11 cellular contexts compared by ENCODE assay signal in genomic region chr6:128487055-128487454, GRCh38. TPM values are rescaled to one million over a fixed set of nuclear protein-coding genes. Genes with fewer than 3 reads are reported as not detected.
DNase-seq lines count a peak whose midpoint lies in the region; ATAC-seq, FAIRE-seq and TF ChIP-seq lines count a peak whose summit lies in the region.
"Had no signal": no experiment of that assay in that cellular context is flagged by ENCODE, and none has a peak within 500 bp of the region (broad histone marks: within the 10 kb centered on the region; RNA-seq: fewer than 3 reads in every experiment).

No MANE protein-coding gene starts in this region.

- H2AK5ac ChIP-seq in IMR-90 (ENCODE audit: low read depth, low read length): no peak overlapping the region

- no peak overlapping the region for H3K27ac Mint-ChIP-seq in chondrocyte (ENCODE audit: unreplicated experiment)
- H3K27ac Mint-ChIP-seq in activated CD8-positive, alpha-beta T cell treated with anti-CD3 and anti-CD28 coated beads for 36 hours: no peak overlapping the region

- no peak overlapping the region for H2BK120ac ChIP-seq in IMR-90 (ENCODE audit: low read depth, low read length)

- H3K18ac ChIP-seq in IMR-90 (ENCODE audit: low read depth, low read length): no peak overlapping the region

- CTCF ChIA-PET in IMR-90 (lab: Yijun Ruan, JAX): interaction anchor here (0.6 kb wide), 1 partner anchor 15 kb away, joined by 3 read pairs; no protein-coding TSS in a partner anchor
- CTCF ChIA-PET in activated CD8-positive, alpha-beta T cell treated with anti-CD3 and anti-CD28 coated beads for 36 hours (lab: Charles Lee): no interaction called here

- H2BK15ac ChIP-seq in IMR-90 (ENCODE audit: low read depth, low read length): no peak overlapping the region

- no peaks in the 10 kb centered on the region for H3K27me3 Mint-ChIP-seq in chondrocyte (ENCODE audit: low read depth)
- H3K27me3 Mint-ChIP-seq in activated CD8-positive, alpha-beta T cell treated with anti-CD3 and anti-CD28 coated beads for 36 hours: peaks cover 1% of the 10 kb centered on the region

- H3K4me2 ChIP-seq in IMR-90 (ENCODE audit: low read depth, low read length): no peak overlapping the region

- POLR2A ChIA-PET in IMR-90 (lab: Charles Lee; ENCODE audit: unreplicated experiment): no interaction called here
- POLR2A ChIA-PET in activated CD8-positive, alpha-beta T cell treated with anti-CD3 and anti-CD28 coated beads for 36 hours (lab: Charles Lee): no interaction called here

- TF ChIP-seq POLR2A in IMR-90 (IDR thresholded peaks at IDR 0.05; ENCODE audit: low read depth, low read length): no peak

- H3K9me1 ChIP-seq in IMR-90 (ENCODE audit: insufficient read depth, low read length): peaks cover 19% of the 10 kb centered on the region

- dilution Hi-C loops in IMR-90 (cut with HindIII; ENCODE audit: low sequenced_read_pairs, unreplicated experiment): no loop called here

- peaks cover 49 to 68% of the 10 kb centered on the region in 2 experiments for H3K79me1 ChIP-seq in IMR-90 (ENCODE audit: low read depth in 1 of 2, low read length in 2 of 2)

- 100% methylated on average over 1 of the region's 2 CpGs; no CpG with 5 or more reads in 1 of the 2 experiments for WGBS in IMR-90 (ENCODE audit: extremely low coverage in 2 of 2, insufficient read length in 1 of 2), 2 experiments
- WGBS in small intestine, 3 donors: 91 to 92% (median 92%) methylated on average over 2 of the region's 2 CpGs

- no peak overlapping the region for H3K27ac ChIP-seq in IMR-90 (ENCODE audit: insufficient read depth, low read length)
- H3K27ac ChIP-seq in lower lobe of right lung: no peak overlapping the region
- no peak overlapping the region for H3K27ac ChIP-seq in small intestine (ENCODE audit: low read depth in 1 of 2, low read length in 1 of 2)

- no peak overlapping the region for H2BK20ac ChIP-seq in IMR-90 (ENCODE audit: low read depth, low read length)

- H3K4me1 Mint-ChIP-seq in chondrocyte (ENCODE audit: low read depth): peaks cover 28% of the 10 kb centered on the region
- H3K4me1 Mint-ChIP-seq in activated CD8-positive, alpha-beta T cell treated with anti-CD3 and anti-CD28 coated beads for 36 hours (ENCODE audit: low read depth): no peaks in the 10 kb centered on the region

- no peaks in the 10 kb centered on the region for H3K9me3 Mint-ChIP-seq in chondrocyte (ENCODE audit: low read depth)
- no peaks in the 10 kb centered on the region for H3K9me3 Mint-ChIP-seq in activated CD8-positive, alpha-beta T cell treated with anti-CD3 and anti-CD28 coated beads for 36 hours

- TF ChIP-seq CTCF in IMR-90 (conservative IDR thresholded peaks at IDR 0.05; ENCODE audit: low read depth, low read length): peak; percentile 18; the same call in 1 of the 2 replicates
- peak; percentile 63 for TF ChIP-seq CTCF in chondrocyte (IDR thresholded peaks at IDR 0.05)
- TF ChIP-seq CTCF in lower lobe of right lung (IDR thresholded peaks at IDR 0.05): peak; percentile 20
- no peak for TF ChIP-seq CTCF in activated CD8-positive, alpha-beta T cell treated with anti-CD3 and anti-CD28 coated beads for 36 hours (IDR thresholded peaks at IDR 0.05)

- H4K20me1 ChIP-seq in IMR-90 (ENCODE audit: insufficient read depth, low read length): peaks cover 45% of the 10 kb centered on the region

- no peak overlapping the region for H3K56ac ChIP-seq in IMR-90 (ENCODE audit: extremely low read depth, insufficient read depth, low read length)

- FAIRE-seq in small intestine (lab: Jason Lieb, UNC): no peak

- H3K23ac ChIP-seq in IMR-90 (ENCODE audit: low read depth, low read length): no peak overlapping the region

- H4K91ac ChIP-seq in IMR-90 (ENCODE audit: insufficient read depth, low read depth, low read length): no peak overlapping the region

- H2BK5ac ChIP-seq in IMR-90 (ENCODE audit: low read depth, low read length, poor library complexity, severe bottlenecking): no peak overlapping the region

- H3K4ac ChIP-seq in IMR-90 (ENCODE audit: low read depth, low read length): no peak overlapping the region; the same call in 1 of the 2 replicates

- H3K4me3 Mint-ChIP-seq in chondrocyte (ENCODE audit: unreplicated experiment): no peak overlapping the region
- no peak overlapping the region for H3K4me3 Mint-ChIP-seq in activated CD8-positive, alpha-beta T cell treated with anti-CD3 and anti-CD28 coated beads for 36 hours

- no peaks in the 10 kb centered on the region for H3K36me3 ChIP-seq in IMR-90 (ENCODE audit: control insufficient read depth, insufficient read depth, low read length)
- no peaks in the 10 kb centered on the region for H3K36me3 ChIP-seq in lower lobe of right lung
- H3K36me3 ChIP-seq in small intestine (ENCODE audit: control insufficient read depth in 2 of 2, insufficient read depth in 2 of 2, low read length in 2 of 2): no peaks in the 10 kb centered on the region

- H2AK9ac ChIP-seq in IMR-90 (replicated peaks; ENCODE audit: low read depth, low read length, poor library complexity): no peak overlapping the region

- no TSS peak for BruUV-seq in IMR-90 (replicated peaks; lab: Mats Ljungman, UMichigan)

- no peak overlapping the region for H3K9ac ChIP-seq in IMR-90 (ENCODE audit: low read depth, low read length)

- H3K4me3 ChIP-seq in IMR-90 (ENCODE audit: insufficient read depth, low read depth, low read length): no peak overlapping the region
- H3K4me3 ChIP-seq in lower lobe of right lung: no peak overlapping the region
- H3K4me3 ChIP-seq in small intestine (ENCODE audit: low read depth in 1 of 2, low read length in 2 of 2): no peak overlapping the region

- no peak overlapping the region for H2AFZ ChIP-seq in IMR-90 (replicated peaks; ENCODE audit: low read length, poor library complexity)

- H3K14ac ChIP-seq in IMR-90 (replicated peaks; ENCODE audit: low read depth, low read length): no peak overlapping the region

- H3K4me1 ChIP-seq in IMR-90 (ENCODE audit: control insufficient read depth, insufficient read depth, low read length) (peaks cover 2% of the 10 kb centered on the region), lower lobe of right lung (peaks cover 5% of the 10 kb centered on the region), small intestine (ENCODE audit: control insufficient read depth in 2 of 2, insufficient read depth in 1 of 2, low read depth in 1 of 2, low read length in 1 of 2) (peaks cover 0 to 8% of the 10 kb centered on the region in 2 donors)

- in situ Hi-C loops in Caki2 (cut with HindIII; ENCODE audit: low pct_unique_long_range_greater_than_20kb, low sequenced_read_pairs): no loop called here
- in situ Hi-C loops in IMR-90 (cut with MboI; ENCODE audit: low sequenced_read_pairs): no loop called here

- no peak for TF ChIP-seq RAD21 in IMR-90 (IDR thresholded peaks at IDR 0.05; ENCODE audit: low read length)

- no peaks in the 10 kb centered on the region for H3K27me3 ChIP-seq in IMR-90 (ENCODE audit: control insufficient read depth, insufficient read depth, low read length)
- no peaks in the 10 kb centered on the region for H3K27me3 ChIP-seq in lower lobe of right lung (ENCODE audit: low read depth)
- H3K27me3 ChIP-seq in small intestine (ENCODE audit: control insufficient read depth in 2 of 2, insufficient read depth in 2 of 2, low read length in 2 of 2): no peaks in the 10 kb centered on the region

- H4K5ac ChIP-seq in IMR-90 (ENCODE audit: low read depth, low read length): no peak overlapping the region

- no peaks in the 10 kb centered on the region for H3K36me3 Mint-ChIP-seq in chondrocyte (ENCODE audit: low read depth)
- no peaks in the 10 kb centered on the region for H3K36me3 Mint-ChIP-seq in activated CD8-positive, alpha-beta T cell treated with anti-CD3 and anti-CD28 coated beads for 36 hours (ENCODE audit: low read depth)

- ATAC-seq in IMR-90 (ENCODE audit: low read depth) (no peak), lower lobe of right lung (peak in 1 of 2 donors; percentile 54), GM21390 (IDR thresholded peaks at IDR 0.05; ENCODE audit: unreplicated experiment) (no peak)
- no peak for ATAC-seq in activated CD8-positive, alpha-beta T cell treated with anti-CD3 and anti-CD28 coated beads for 36 hours

- DNase-seq in Caki2 (ENCODE audit: low read depth) (peak; percentile 37), IMR-90 (no peak), chondrocyte (ENCODE audit: low spot score) (no peak), lower lobe of right lung (no peak), small intestine (no peak), NCI-H187 treated with DMSO at 0.1 percent for 48 hours (lab: John Stamatoyannopoulos, UW) (no peak)
- no peak for DNase-seq in activated CD8-positive, alpha-beta T cell treated with anti-CD3 and anti-CD28 coated beads for 36 hours
- DNase-seq: DMS79, Kasumi-1, T1000 had no signal

- H4K8ac ChIP-seq in IMR-90 (ENCODE audit: low read depth in 2 of 2, low read length in 2 of 2): no peak overlapping the region

- H3K9me3 ChIP-seq in IMR-90 (ENCODE audit: control insufficient read depth, insufficient read depth, low read length) (no peaks in the 10 kb centered on the region), lower lobe of right lung (no peaks in the 10 kb centered on the region), small intestine (ENCODE audit: control insufficient read depth, low read depth) (no peaks in the 10 kb centered on the region)

- intact Hi-C loops in IMR-90 (cut with micrococcal nuclease) (no loop called here), lower lobe of right lung (cut with DNase I) (no loop called here)
- intact Hi-C loops in activated CD8-positive, alpha-beta T cell treated with anti-CD3 and anti-CD28 coated beads for 36 hours (cut with micrococcal nuclease): no loop called here

TF ChIP-seq in IMR-90, 13 proteins besides CTCF, POLR2A, EP300 and RAD21:
- 0 out of 2 replicates have a peak, but pooled peaks have one; percentile 3 for TF ChIP-seq SMC3 (IDR thresholded peaks at IDR 0.05; ENCODE audit: low read depth, low read length)
- no peak for TF ChIP-seq CHD1 (IDR thresholded peaks at IDR 0.05; ENCODE audit: low read depth, low read length)
- no peak for TF ChIP-seq NFE2L2 (IDR thresholded peaks at IDR 0.05; ENCODE audit: low read depth, low read length)

RNA-seq across cellular contexts. Expression of gene PTPRK, which starts 33.3 kb away (rescaled TPM):
- 21.6 and 32.6 TPM in 2 replicates for total RNA-seq in Caki2 (2014; rRNA removed; shearing (Covaris generic); ENCODE audit: low replicate concordance)
- total RNA-seq in IMR-90 (2012; rRNA removed) (66.1 and 80.8 TPM in 2 replicates), chondrocyte (63.3 to 69.9 TPM (median 67.0 TPM) in 3 replicates), lower lobe of right lung (62.7 TPM)
- polyA plus RNA-seq in IMR-90 (2012; rRNA removed) (14.1 and 18.0 TPM in 2 replicates), small intestine (10 to 100 TPM; 15.9 to 25.1 (median 16.1) TPM)
- 7.3 and 16.2 TPM in 2 replicates for polyA plus RNA-seq in IMR-90 (2012; cell fraction: cytosol; rRNA removed)
- polyA plus RNA-seq in IMR-90 (2012; cell fraction: nucleus; rRNA removed; ENCODE audit: low replicate concordance): 3.5 and 12.9 TPM in 2 replicates
- 1 to 10 TPM; 7.7 to 8.9 TPM for total RNA-seq in activated CD8-positive, alpha-beta T cell treated with anti-CD3 and anti-CD28 coated beads for 36 hours
